In genomic region chr19:42843631-42844030, GRCh38 we compare ENCODE assay signal across 12 cellular contexts. TPM values are rescaled to one million over a fixed set of nuclear protein-coding genes. Genes with fewer than 3 reads are reported as not detected.
"Had no signal": no experiment of that assay in that cellular context is flagged by ENCODE, and none has a peak within 500 bp of the region (broad histone marks: within the 10 kb centered on the region; RNA-seq: fewer than 3 reads in every experiment).

No MANE protein-coding gene starts in this region.

RNA-seq across cellular contexts. Expression of gene PSG1, which starts 35.9 kb away (rescaled TPM):
- total RNA-seq: activated CD4-positive, alpha-beta memory T cell treated with anti-CD3 and anti-CD28 coated beads, Interleukin-2, amount 10 ng/mL, durations not matched to agents 7 days and 5 days; activated CD4-positive, alpha-beta T cell treated with anti-CD3 and anti-CD28 coated beads for 36 hours; activated CD4-positive, alpha-beta T cell treated with anti-CD3 and anti-CD28 coated beads, Interleukin-2, amount 10 ng/mL, durations not matched to agents 7 days and 5 days; activated CD8-positive, alpha-beta memory T cell treated with anti-CD3 and anti-CD28 coated beads, Interleukin-2, amount 10 ng/mL, durations not matched to agents 7 days and 5 days; activated CD8-positive, alpha-beta T cell treated with anti-CD3 and anti-CD28 coated beads, Interleukin-2, amount 10 ng/mL, durations not matched to agents 7 days and 5 days; activated naive CD8-positive, alpha-beta T cell treated with anti-CD3 and anti-CD28 coated beads, Interleukin-2, amount 10 ng/mL, durations not matched to agents 7 days and 5 days; activated T-helper 2 cell treated with anti-CD3 and anti-CD28 coated beads, Interferon-gamma antibody, Interleukin-2, Interleukin-4, amounts not matched to agents 10 μg/mL and 5 μg/mL and 100 μg/mL, durations not matched to agents 14 hours and 24 hours and 36 hours; ascending aorta; bronchial epithelial cell; cardiac muscle cell; WTC11 had no signal
- polyA plus RNA-seq: adipose tissue, cardiac muscle cell had no signal
